7 cellular contexts compared by ENCODE assay signal in the genomic region with DNA sequence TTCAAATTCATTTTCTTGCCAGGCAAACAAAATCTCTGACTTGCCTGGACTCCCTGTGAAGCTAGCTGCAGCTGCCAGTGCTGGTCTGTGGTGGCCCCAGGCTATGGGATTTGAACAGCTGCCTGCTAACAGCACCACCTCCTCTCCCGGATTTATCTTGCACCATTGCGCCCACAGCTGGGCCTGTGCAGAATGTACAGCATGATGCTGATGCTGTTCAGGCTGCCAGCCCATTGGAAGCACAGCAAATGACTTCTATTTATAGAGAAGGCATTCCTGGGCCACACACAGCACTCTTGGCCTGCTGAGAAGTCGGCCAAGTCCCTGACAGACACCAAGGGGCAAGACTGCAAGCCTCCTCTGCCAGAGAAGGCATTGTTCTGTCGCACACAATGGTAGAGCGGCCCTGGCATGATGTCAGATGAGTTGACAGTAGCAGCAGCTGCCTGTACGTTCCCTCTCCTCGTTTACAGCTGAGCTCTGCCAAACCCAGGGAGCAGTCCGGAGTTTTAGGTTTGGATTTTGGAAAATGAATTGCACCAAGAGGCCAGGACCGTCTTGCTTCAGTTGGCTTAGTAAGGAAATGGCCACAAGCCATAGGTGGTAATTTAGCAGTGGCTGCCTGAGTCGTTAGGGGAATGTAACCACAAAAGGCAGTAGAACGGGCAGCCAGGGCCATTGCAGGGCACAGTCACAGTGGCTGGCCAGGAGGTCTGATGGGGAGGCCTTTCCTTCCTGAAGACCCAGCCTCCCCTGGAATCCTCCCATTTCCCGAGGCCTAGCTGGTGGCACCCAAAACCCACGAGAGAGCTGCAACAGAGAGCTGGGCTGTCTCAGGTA. TPM values are rescaled to one million over a fixed set of nuclear protein-coding genes. Genes with fewer than 3 reads are reported as not detected.
DNase-seq lines count a peak whose midpoint lies in the region; FAIRE-seq and TF ChIP-seq lines count a peak whose summit lies in the region.

No MANE protein-coding gene starts in this region.

- no peaks in the 10 kb centered on the region for H3K9me3 Mint-ChIP-seq in nephron
- H3K9me3 Mint-ChIP-seq in progenitor cell of endocrine pancreas (ENCODE audit: low read depth): no peaks in the 10 kb centered on the region

- no peak for FAIRE-seq in small intestine (lab: Jason Lieb, UNC)

- peak; percentile 38 for TF ChIP-seq CTCF in OCI-LY7 (conservative IDR thresholded peaks at IDR 0.05; ENCODE audit: low read length)
- TF ChIP-seq CTCF in epithelial cell of esophagus (IDR thresholded peaks at IDR 0.05; ENCODE audit: insufficient read depth, low read depth, low read length, missing control alignments): peak; percentile 68
- TF ChIP-seq CTCF in nephron (IDR thresholded peaks at IDR 0.05; ENCODE audit: unreplicated experiment in 3 of 3): no peak
- TF ChIP-seq CTCF in progenitor cell of endocrine pancreas (IDR thresholded peaks at IDR 0.05; ENCODE audit: unreplicated experiment): no peak

- no peaks in the 10 kb centered on the region for H3K36me3 Mint-ChIP-seq in nephron (ENCODE audit: low read depth)
- no peaks in the 10 kb centered on the region for H3K36me3 Mint-ChIP-seq in progenitor cell of endocrine pancreas (ENCODE audit: insufficient read depth)

- no peaks in the 10 kb centered on the region for H3K9me2 ChIP-seq in OCI-LY7 (ENCODE audit: insufficient read depth, low read length)

- no peaks in the 10 kb centered on the region for H3K79me2 ChIP-seq in OCI-LY7 (ENCODE audit: insufficient read depth, low read depth, low read length)

- H3K36me3 ChIP-seq in OCI-LY7 (ENCODE audit: insufficient read depth, low read length): no peaks in the 10 kb centered on the region
- H3K36me3 ChIP-seq in small intestine (ENCODE audit: control insufficient read depth in 2 of 2, insufficient read depth in 2 of 2, low read length in 2 of 2): no peaks in the 10 kb centered on the region

- H3K4me3 Mint-ChIP-seq in nephron (peak overlapping the region in 2 of 3 experiments; percentile 9 to 70), progenitor cell of endocrine pancreas (ENCODE audit: low read depth) (no peak overlapping the region)

- H3K4me2 ChIP-seq in OCI-LY7 (ENCODE audit: low read length): no peak overlapping the region

- H3K4me3 ChIP-seq in OCI-LY7 (ENCODE audit: low read depth, low read length, poor library complexity, severe bottlenecking) (no peak overlapping the region), epithelial cell of esophagus (ENCODE audit: low read length) (no peak overlapping the region), small intestine (ENCODE audit: low read depth in 1 of 2, low read length in 2 of 2) (no peak overlapping the region)

- WGBS in small intestine, 3 donors: 65 to 81% (median 75%) methylated on average over 13 of the region's 13 CpGs

- H3K27ac Mint-ChIP-seq in nephron (peak overlapping the region; percentile 26 to 84 (median 57)), progenitor cell of endocrine pancreas (no peak overlapping the region)

- H3K27me3 Mint-ChIP-seq in nephron (ENCODE audit: low read depth): peaks cover 8% of the 10 kb centered on the region
- H3K27me3 Mint-ChIP-seq in progenitor cell of endocrine pancreas: peaks cover 3% of the 10 kb centered on the region

- peaks cover 69% of the 10 kb centered on the region for H3K4me1 Mint-ChIP-seq in nephron
- H3K4me1 Mint-ChIP-seq in progenitor cell of endocrine pancreas (ENCODE audit: low read depth): peaks cover 4% of the 10 kb centered on the region

- no peaks in the 10 kb centered on the region for H3K27me3 ChIP-seq in small intestine (ENCODE audit: control insufficient read depth in 2 of 2, insufficient read depth in 2 of 2, low read length in 2 of 2)

- intact Hi-C loops in OCI-LY7 (cut with micrococcal nuclease; ENCODE audit: unreplicated experiment): no loop called here

- no peaks in the 10 kb centered on the region for H4K20me1 ChIP-seq in OCI-LY7 (ENCODE audit: insufficient read depth, low read length)

- no peak overlapping the region for H2AFZ ChIP-seq in OCI-LY7 (ENCODE audit: low read length)

- POLR2A ChIA-PET in OCI-LY7 (lab: Charles Lee): interaction anchor here (1.0 kb wide), 1 partner anchor 192 kb away, joined by 3 read pairs; no protein-coding TSS in a partner anchor

- H3K27ac ChIP-seq in OCI-LY7 (ENCODE audit: low read depth, low read length, poor library complexity, severe bottlenecking) (no peak overlapping the region), small intestine (ENCODE audit: low read depth in 1 of 2, low read length in 1 of 2) (peak overlapping the region in 1 of 2 donors; percentile 8)

- DNase-seq in HuH-7 (ENCODE audit: low spot score): peak; percentile 20
- DNase-seq in OCI-LY7 (ENCODE audit: low spot score): peak; percentile 21
- peak; percentile 100 for DNase-seq in epithelial cell of esophagus (ENCODE audit: low read depth)
- no peak for DNase-seq in activated CD8-positive, alpha-beta memory T cell treated with anti-CD3 and anti-CD28 coated beads, Interleukin-2, amount 50 U/mL, for 4 hours
- no peak for DNase-seq in progenitor cell of endocrine pancreas (ENCODE audit: low spot score, unreplicated experiment)
- no peak for DNase-seq in small intestine

- no peaks in the 10 kb centered on the region for H3K9me3 ChIP-seq in OCI-LY7 (ENCODE audit: low read length)
- H3K9me3 ChIP-seq in small intestine (ENCODE audit: control insufficient read depth, low read depth): no peaks in the 10 kb centered on the region

- CTCF ChIA-PET in OCI-LY7 (lab: Charles Lee; ENCODE audit: unreplicated experiment): interaction anchor here (1.0 kb wide), 2 partner anchors 9 to 68 kb away, joined by 3 read pairs; no protein-coding TSS in a partner anchor

- BruUV-seq in OCI-LY7 (replicated peaks; lab: Mats Ljungman, UMichigan): no TSS peak

- H3K4me1 ChIP-seq in OCI-LY7 (ENCODE audit: insufficient read depth, low read length, poor library complexity, severe bottlenecking) (peaks cover 15% of the 10 kb centered on the region), small intestine (ENCODE audit: control insufficient read depth in 2 of 2, insufficient read depth in 1 of 2, low read depth in 1 of 2, low read length in 1 of 2) (no peaks in the 10 kb centered on the region)

RNA-seq across cellular contexts. Expression of gene MTURN, which starts 38.5 kb away (rescaled TPM):
- total RNA-seq in OCI-LY7 (2014; rRNA removed; shearing (Covaris generic)): 1.7 and 2.9 TPM in 2 replicates
- total RNA-seq in OCI-LY7 (2022) (3.3 and 4.1 TPM in 2 replicates), progenitor cell of endocrine pancreas (20.0 and 20.1 TPM in 2 replicates)
- polyA plus RNA-seq in small intestine: 10 to 100 TPM in 1 of 3 donors, 1 to 10 TPM in 2; 2.2 to 10.0 (median 4.1) TPM

Comparison
In these comparisons a context has a peak if more than half of its experiments do, and no peak if none do; other contexts are left out.
1. DNase-seq: peak in HuH-7 (single experiment), OCI-LY7 (single experiment) and epithelial cell of esophagus (single experiment); none in activated CD8-positive, alpha-beta memory T cell treated with anti-CD3 and anti-CD28 coated beads, Interleukin-2, amount 50 U/mL, for 4 hours (single experiment), progenitor cell of endocrine pancreas (single experiment) and small intestine (single experiment).
2. CTCF ChIP-seq: peak in OCI-LY7 (single experiment) and epithelial cell of esophagus (single experiment); none in nephron (0 of 3) and progenitor cell of endocrine pancreas (single experiment).